10 cellular contexts compared by ENCODE assay signal in the genomic region with DNA sequence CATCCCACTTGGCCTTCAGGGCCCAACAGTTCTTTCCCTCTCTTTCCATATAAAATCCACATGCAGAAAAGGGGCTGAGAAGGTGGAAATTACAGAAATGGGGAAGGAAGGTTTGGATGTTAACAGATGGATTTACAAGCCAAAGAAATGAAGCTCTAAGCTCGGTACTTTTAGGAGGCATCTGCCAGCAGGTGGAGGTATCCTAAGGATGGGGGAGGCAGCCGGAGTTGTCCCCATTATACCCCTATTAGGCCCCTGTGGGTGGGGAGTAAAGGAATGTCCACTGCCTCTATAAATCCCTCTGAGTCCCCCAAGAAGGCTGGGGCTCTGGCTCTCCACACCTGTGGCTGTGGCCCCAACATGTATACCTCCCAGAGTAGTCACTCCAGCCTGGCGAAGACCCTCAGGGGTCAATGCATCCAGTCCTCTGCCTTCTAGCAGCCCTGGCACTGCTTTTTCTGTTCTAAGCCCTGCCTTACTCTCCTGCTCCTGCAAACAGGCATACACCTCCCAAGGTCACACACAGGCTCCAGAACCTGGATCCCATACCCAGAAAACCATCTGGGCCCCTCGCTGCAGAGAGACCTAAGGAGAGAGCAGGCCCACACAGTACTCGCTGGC. TPM values are rescaled to one million over a fixed set of nuclear protein-coding genes. Genes with fewer than 3 reads are reported as not detected.
A peak's percentile ranks its signal among the peaks of the same experiment; 100 is the strongest.
DNase-seq lines count a peak whose midpoint lies in the region; ATAC-seq and TF ChIP-seq lines count a peak whose summit lies in the region.
"Had no signal": no experiment of that assay in that cellular context is flagged by ENCODE, and none has a peak within 500 bp of the region (broad histone marks: within the 10 kb centered on the region; RNA-seq: fewer than 3 reads in every experiment).

No MANE protein-coding gene starts in this region.

- DNase-seq in activated T-cell treated with anti-CD3 and anti-CD28 coated beads, Interleukin-2, amount 50 U/mL, for 24 hours: no peak
- DNase-seq in activated T-cell treated with anti-CD3 and anti-CD28 coated beads, Interleukin-2, amount 50 U/mL, for 1 hour: no peak
- DNase-seq in RWPE2 (ENCODE audit: low spot score) (no peak), epithelial cell of esophagus (ENCODE audit: low read depth) (no peak), NCI-H187 (lab: John Stamatoyannopoulos, UW) (no peak), AG08395 (ENCODE audit: low spot score) (no peak)
- DNase-seq: ovary had no signal

- no peak for TF ChIP-seq POLR2A in gastroesophageal sphincter (IDR thresholded peaks at IDR 0.05)

- H3K4me1 Mint-ChIP-seq in activated T-cell treated with anti-CD3 and anti-CD28 coated beads, Interleukin-2, amount 50 U/mL, for 24 hours (ENCODE audit: low read depth): peaks cover 28% of the 10 kb centered on the region
- H3K4me1 Mint-ChIP-seq in stimulated activated memory B cell treated with anti-CD40 and anti-IgM and Interleukin-4, amounts not matched to agents 10 μg/mL and 1 μg/mL and 100 μg/mL, for 72 hours: peaks cover 46% of the 10 kb centered on the region

- H3K27ac ChIP-seq in RWPE2 (ENCODE audit: poor library complexity, severe bottlenecking) (no peak overlapping the region), gastroesophageal sphincter (no peak overlapping the region)
- H3K27ac ChIP-seq: ovary had no signal

- no peaks in the 10 kb centered on the region for H3K9me3 Mint-ChIP-seq in activated T-cell treated with anti-CD3 and anti-CD28 coated beads, Interleukin-2, amount 50 U/mL, for 24 hours
- H3K9me3 Mint-ChIP-seq in stimulated activated memory B cell treated with anti-CD40 and anti-IgM and Interleukin-4, amounts not matched to agents 10 μg/mL and 1 μg/mL and 100 μg/mL, for 72 hours: no peaks in the 10 kb centered on the region

- peak overlapping the region; percentile 88 for H3K4me3 Mint-ChIP-seq in activated T-cell treated with anti-CD3 and anti-CD28 coated beads, Interleukin-2, amount 50 U/mL, for 24 hours
- H3K4me3 Mint-ChIP-seq in stimulated activated memory B cell treated with anti-CD40 and anti-IgM and Interleukin-4, amounts not matched to agents 10 μg/mL and 1 μg/mL and 100 μg/mL, for 72 hours: peak overlapping the region; percentile 69

- H3K4me1 ChIP-seq in RWPE2 (ENCODE audit: insufficient read depth, poor library complexity, severe bottlenecking) (no peaks in the 10 kb centered on the region), gastroesophageal sphincter (peaks cover 0 to 23% (median 9%) of the 10 kb centered on the region in 3 donors)

- H3K36me3 Mint-ChIP-seq in activated T-cell treated with anti-CD3 and anti-CD28 coated beads, Interleukin-2, amount 50 U/mL, for 24 hours (ENCODE audit: low read depth): peaks cover 40% of the 10 kb centered on the region
- H3K36me3 Mint-ChIP-seq in stimulated activated memory B cell treated with anti-CD40 and anti-IgM and Interleukin-4, amounts not matched to agents 10 μg/mL and 1 μg/mL and 100 μg/mL, for 72 hours: peaks cover 20% of the 10 kb centered on the region

- TF ChIP-seq CTCF in RWPE2 (IDR thresholded peaks at IDR 0.05; ENCODE audit: poor library complexity, severe bottlenecking) (no peak), epithelial cell of esophagus (IDR thresholded peaks at IDR 0.05; ENCODE audit: insufficient read depth, low read depth, low read length, missing control alignments) (no peak), gastroesophageal sphincter (IDR thresholded peaks at IDR 0.05) (no peak)

- H3K9me3 ChIP-seq in RWPE2 (ENCODE audit: severe bottlenecking) (no peaks in the 10 kb centered on the region), gastroesophageal sphincter (no peaks in the 10 kb centered on the region)
- H3K9me3 ChIP-seq: ovary had no signal

- no peak for TF ChIP-seq EP300 in gastroesophageal sphincter (IDR thresholded peaks at IDR 0.05)

- H3K27me3 ChIP-seq in RWPE2 (ENCODE audit: insufficient read depth, poor library complexity, severe bottlenecking): no peaks in the 10 kb centered on the region
- H3K27me3 ChIP-seq in gastroesophageal sphincter: peaks cover 44% of the 10 kb centered on the region
- H3K27me3 ChIP-seq: ovary had no signal

- ATAC-seq in RWPE2 (ENCODE audit: low read depth): no peak; the same call in 2 of the 3 replicates
- no peak for ATAC-seq in stimulated activated memory B cell treated with anti-CD40 and anti-IgM and Interleukin-4, amounts not matched to agents 10 μg/mL and 1 μg/mL and 100 μg/mL, for 72 hours
- ATAC-seq in gastroesophageal sphincter: no peak

- peak overlapping the region; percentile 88 for H3K27ac Mint-ChIP-seq in activated T-cell treated with anti-CD3 and anti-CD28 coated beads, Interleukin-2, amount 50 U/mL, for 24 hours
- peak overlapping the region; percentile 79 for H3K27ac Mint-ChIP-seq in stimulated activated memory B cell treated with anti-CD40 and anti-IgM and Interleukin-4, amounts not matched to agents 10 μg/mL and 1 μg/mL and 100 μg/mL, for 72 hours

- H3K27me3 Mint-ChIP-seq in activated T-cell treated with anti-CD3 and anti-CD28 coated beads, Interleukin-2, amount 50 U/mL, for 24 hours: peaks cover under 1% of the 10 kb centered on the region
- no peaks in the 10 kb centered on the region for H3K27me3 Mint-ChIP-seq in stimulated activated memory B cell treated with anti-CD40 and anti-IgM and Interleukin-4, amounts not matched to agents 10 μg/mL and 1 μg/mL and 100 μg/mL, for 72 hours

- H3K4me3 ChIP-seq in RWPE2 (ENCODE audit: severe bottlenecking) (peak overlapping the region; percentile 82), epithelial cell of esophagus (ENCODE audit: low read length) (peak overlapping the region; percentile 62), gastroesophageal sphincter (peak overlapping the region in 1 of 2 donors; percentile 73)

- H3K36me3 ChIP-seq in RWPE2 (ENCODE audit: low read depth) (no peaks in the 10 kb centered on the region), gastroesophageal sphincter (no peaks in the 10 kb centered on the region)
- H3K36me3 ChIP-seq: ovary had no signal

- 69 to 80% methylated on average over 2 of the region's 5 CpGs for WGBS in gastroesophageal sphincter (ENCODE audit: low coverage in 1 of 2), 2 donors

RNA-seq across cellular contexts. Expression of gene FBXO41, which starts 1.2 kb away (rescaled TPM):
- 1 to 10 TPM; 2.2 to 5.4 (median 4.0) TPM for total RNA-seq in gastroesophageal sphincter

RNA-seq across cellular contexts. Expression of gene EGR4, which starts 10.3 kb away (rescaled TPM):
- total RNA-seq in gastroesophageal sphincter: not detected
- total RNA-seq: esophagus mucosa had no signal

RNA-seq across cellular contexts. Expression of gene CCT7, which starts 48.9 kb away (rescaled TPM):
- total RNA-seq in gastroesophageal sphincter: 100 to 1,000 TPM; 221 to 258 (median 240) TPM

RNA-seq across cellular contexts. Expression of gene PRADC1, which starts 50.0 kb away (rescaled TPM):
- total RNA-seq in gastroesophageal sphincter: 10 to 100 TPM; 21.7 to 37.5 (median 30.2) TPM
